11 cellular contexts compared by ENCODE assay signal in the genomic region with DNA sequence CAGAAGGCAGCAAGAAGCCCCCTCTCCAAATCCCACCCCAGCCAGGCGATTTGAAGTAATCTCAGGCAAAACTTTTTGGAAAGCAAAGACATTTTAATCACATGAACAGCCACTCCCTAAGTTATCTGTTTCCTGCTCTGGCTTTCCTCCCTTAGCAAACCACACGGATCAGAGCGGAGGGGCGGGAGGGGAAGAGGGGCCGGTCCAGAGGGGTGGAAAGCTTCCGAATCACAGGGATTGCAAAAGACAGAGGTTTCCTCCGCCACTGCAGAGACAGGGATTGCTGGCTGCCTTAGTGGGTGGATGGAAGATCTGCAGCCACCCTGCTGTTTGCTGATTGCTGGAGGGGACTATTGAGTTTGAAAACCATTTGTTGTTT. TPM values are rescaled to one million over a fixed set of nuclear protein-coding genes. Genes with fewer than 3 reads are reported as not detected.
A peak's percentile ranks its signal among the peaks of the same experiment; 100 is the strongest.
DNase-seq lines count a peak whose midpoint lies in the region; ATAC-seq and TF ChIP-seq lines count a peak whose summit lies in the region.
"Had no signal": no experiment of that assay in that cellular context is flagged by ENCODE, and none has a peak within 500 bp of the region (broad histone marks: within the 10 kb centered on the region; RNA-seq: fewer than 3 reads in every experiment).

No MANE protein-coding gene starts in this region.

- no peak overlapping the region for H3K4me3 Mint-ChIP-seq in activated CD4-positive, alpha-beta T cell treated with anti-CD3 and anti-CD28 coated beads, Interleukin-2, amount 10 ng/mL, durations not matched to agents 24 days and 14 days
- H3K4me3 Mint-ChIP-seq in activated naive CD4-positive, alpha-beta T cell treated with anti-CD3 and anti-CD28 coated beads for 36 hours, result no peak overlapping the region
- H3K4me3 Mint-ChIP-seq: B cell; naive thymus-derived CD4-positive, alpha-beta T cell had no signal

- H3K36me3 ChIP-seq in PC-9 (ENCODE audit: low read depth) (no peaks in the 10 kb centered on the region), esophagus squamous epithelium (no peaks in the 10 kb centered on the region), mucosa of descending colon (ENCODE audit: low read depth) (no peaks in the 10 kb centered on the region)

- intact Hi-C loops in PC-9 (cut with micrococcal nuclease; ENCODE audit: unreplicated experiment) (loop anchor here (5.0 kb wide), 1 partner anchor 43 kb away; the partner anchor contains the start of gene ZCCHC24), esophagus squamous epithelium (cut with DNase I) (no loop called here), mucosa of descending colon (cut with DNase I, micrococcal nuclease) (loop anchor here in 1 of 2 donors (5.0 kb wide), 1 partner anchor 38 kb away; no protein-coding TSS in a partner anchor)
- intact Hi-C loops in activated CD4-positive, alpha-beta T cell treated with anti-CD3 and anti-CD28 coated beads, Interleukin-2, amount 10 ng/mL, durations not matched to agents 24 days and 14 days (cut with micrococcal nuclease), result no loop called here
- intact Hi-C loops in activated naive CD4-positive, alpha-beta T cell treated with anti-CD3 and anti-CD28 coated beads for 36 hours (cut with micrococcal nuclease), result no loop called here

- H3K4me2 ChIP-seq in PC-9, result peak overlapping the region; percentile 22

- H3K4me1 ChIP-seq in PC-9 (replicated peaks; ENCODE audit: insufficient read depth) (peaks cover 22% of the 10 kb centered on the region), esophagus squamous epithelium (peaks cover 0 to 99% (median 44%) of the 10 kb centered on the region in 3 donors), mucosa of descending colon (ENCODE audit: low read depth) (peaks cover 23% of the 10 kb centered on the region)

- H3K9me2 ChIP-seq in PC-9 (ENCODE audit: insufficient read depth), result no peaks in the 10 kb centered on the region

- H3K9me3 ChIP-seq in AG04450 (ENCODE audit: control insufficient read depth, insufficient read depth, low read length) (peaks cover 8% of the 10 kb centered on the region), PC-9 (ENCODE audit: insufficient read depth, low read depth) (no peaks in the 10 kb centered on the region), esophagus squamous epithelium (no peaks in the 10 kb centered on the region), mucosa of descending colon (no peaks in the 10 kb centered on the region)

- no peak overlapping the region for H3K27ac Mint-ChIP-seq in activated CD4-positive, alpha-beta T cell treated with anti-CD3 and anti-CD28 coated beads, Interleukin-2, amount 10 ng/mL, durations not matched to agents 24 days and 14 days
- H3K27ac Mint-ChIP-seq in activated naive CD4-positive, alpha-beta T cell treated with anti-CD3 and anti-CD28 coated beads for 36 hours, result no peak overlapping the region
- H3K27ac Mint-ChIP-seq: B cell; naive thymus-derived CD4-positive, alpha-beta T cell had no signal

- H3K79me2 ChIP-seq in PC-9 (ENCODE audit: low read depth), result no peaks in the 10 kb centered on the region

- H3K36me3 Mint-ChIP-seq in activated CD4-positive, alpha-beta T cell treated with anti-CD3 and anti-CD28 coated beads, Interleukin-2, amount 10 ng/mL, durations not matched to agents 24 days and 14 days (ENCODE audit: low read depth), result no peaks in the 10 kb centered on the region
- H3K36me3 Mint-ChIP-seq in activated naive CD4-positive, alpha-beta T cell treated with anti-CD3 and anti-CD28 coated beads for 36 hours (ENCODE audit: low read depth), result no peaks in the 10 kb centered on the region
- H3K36me3 Mint-ChIP-seq: naive thymus-derived CD4-positive, alpha-beta T cell had no signal

- H3K27me3 Mint-ChIP-seq in activated CD4-positive, alpha-beta T cell treated with anti-CD3 and anti-CD28 coated beads, Interleukin-2, amount 10 ng/mL, durations not matched to agents 24 days and 14 days, result peaks cover 7% of the 10 kb centered on the region
- H3K27me3 Mint-ChIP-seq in activated naive CD4-positive, alpha-beta T cell treated with anti-CD3 and anti-CD28 coated beads for 36 hours (ENCODE audit: low read depth), result no peaks in the 10 kb centered on the region
- H3K27me3 Mint-ChIP-seq: B cell had no signal

- H4K20me1 ChIP-seq in PC-9 (ENCODE audit: insufficient read depth), result no peaks in the 10 kb centered on the region

- CTCF ChIA-PET in AG04450 (lab: Charles Lee), result no interaction called here
- CTCF ChIA-PET in PC-9 (lab: Charles Lee), result interaction anchor here (0.7 kb wide), 1 partner anchor 891 kb away, joined by 10 read pairs; no protein-coding TSS in a partner anchor
- CTCF ChIA-PET in activated naive CD4-positive, alpha-beta T cell treated with anti-CD3 and anti-CD28 coated beads for 36 hours (lab: Charles Lee), result no interaction called here

- 0% methylated on average over 4 of the region's 7 CpGs; no CpG with 5 or more reads in 1 of the 2 donors for WGBS in esophagus squamous epithelium, 2 donors

- H3K4me1 Mint-ChIP-seq in activated CD4-positive, alpha-beta T cell treated with anti-CD3 and anti-CD28 coated beads, Interleukin-2, amount 10 ng/mL, durations not matched to agents 24 days and 14 days, result no peaks in the 10 kb centered on the region
- no peaks in the 10 kb centered on the region for H3K4me1 Mint-ChIP-seq in activated naive CD4-positive, alpha-beta T cell treated with anti-CD3 and anti-CD28 coated beads for 36 hours (ENCODE audit: low read depth)
- H3K4me1 Mint-ChIP-seq: B cell had no signal

- H3K27me3 ChIP-seq in AG04450 (ENCODE audit: control insufficient read depth, insufficient read depth, low read length) (no peaks in the 10 kb centered on the region), PC-9 (ENCODE audit: insufficient read depth, low read depth) (no peaks in the 10 kb centered on the region), esophagus squamous epithelium (no peaks in the 10 kb centered on the region)

- H3K4me3 ChIP-seq in AG04450 (ENCODE audit: low read depth, low read length), result no peak overlapping the region
- no peak overlapping the region for H3K4me3 ChIP-seq in PC-9
- H3K4me3 ChIP-seq in esophagus squamous epithelium, result peak overlapping the region in 1 of 4 donors; percentile 37
- H3K4me3 ChIP-seq in mucosa of descending colon, result no peak overlapping the region

- 0 out of 2 replicates have a peak, but pooled peaks cover 4% of the 10 kb centered on the region for H3F3A ChIP-seq in PC-9 (ENCODE audit: insufficient read depth, low read depth)

- H3K27ac ChIP-seq in AG04450 (ENCODE audit: low read depth, low read length) (peak overlapping the region; percentile 52), PC-9 (no peak overlapping the region), esophagus squamous epithelium (peak overlapping the region in 3 of 4 donors; percentile 74 to 92 (median 87))

- POLR2A ChIA-PET in AG04450 (lab: Yijun Ruan, JAX) (interaction anchor here (0.6 to 2.0 kb wide), 3 partner anchors 18 to 43 kb away, joined by 3 to 6 read pairs (median 3); no protein-coding TSS in a partner anchor), PC-9 (lab: Charles Lee; ENCODE audit: unreplicated experiment) (no interaction called here)

- ATAC-seq in mucosa of descending colon (peak; percentile 34), GM19452 (IDR thresholded peaks at IDR 0.05; ENCODE audit: unreplicated experiment) (no peak)
- ATAC-seq: naive thymus-derived CD4-positive, alpha-beta T cell had no signal

- TF ChIP-seq CTCF in AG04450 (IDR thresholded peaks at IDR 0.05; ENCODE audit: low read depth, low read length), result no peak
- no peak for TF ChIP-seq CTCF in PC-9 (conservative IDR thresholded peaks at IDR 0.05)
- TF ChIP-seq CTCF in esophagus squamous epithelium (IDR thresholded peaks at IDR 0.05), result no peak
- no peak for TF ChIP-seq CTCF in mucosa of descending colon (IDR thresholded peaks at IDR 0.05)

- H2AFZ ChIP-seq in PC-9, result no peak overlapping the region

- TF ChIP-seq POLR2A in esophagus squamous epithelium (IDR thresholded peaks at IDR 0.05), result no peak

- no peaks in the 10 kb centered on the region for H3K9me3 Mint-ChIP-seq in activated CD4-positive, alpha-beta T cell treated with anti-CD3 and anti-CD28 coated beads, Interleukin-2, amount 10 ng/mL, durations not matched to agents 24 days and 14 days
- H3K9me3 Mint-ChIP-seq in activated naive CD4-positive, alpha-beta T cell treated with anti-CD3 and anti-CD28 coated beads for 36 hours, result no peaks in the 10 kb centered on the region

- DNase-seq in AG04450 (ENCODE audit: low read depth, low spot score), result peak; percentile 42
- DNase-seq in PC-9, result no peak
- no peak for DNase-seq in esophagus squamous epithelium (lab: John Stamatoyannopoulos, UW)
- peak in 2 of 3 donors; percentile 42 to 51 for DNase-seq in mucosa of descending colon
- no peak for DNase-seq in activated CD4-positive, alpha-beta T cell treated with anti-CD3 and anti-CD28 coated beads, Interleukin-2, amount 10 ng/mL, durations not matched to agents 24 days and 14 days
- no peak for DNase-seq in activated naive CD4-positive, alpha-beta T cell treated with anti-CD3 and anti-CD28 coated beads for 36 hours
- no peak for DNase-seq in middle frontal gyrus (ENCODE audit: extremely low spot score, low spot score)
- DNase-seq: naive thymus-derived CD4-positive, alpha-beta T cell; NCI-H1436 had no signal

- no TSS peak for BruUV-seq in PC-9 (replicated peaks; lab: Mats Ljungman, UMichigan)

RNA-seq across cellular contexts. Expression of gene ZCCHC24, which starts 41.2 kb away (rescaled TPM):
- polyA plus RNA-seq in AG04450 (2011; rRNA removed), result 37.4 and 46.0 TPM in 2 replicates
- 53.8 and 66.8 TPM in 2 replicates for polyA minus RNA-seq in AG04450 (2011; rRNA and poly(A)+ RNA removed)
- total RNA-seq in PC-9 (2021), result 6.0 and 6.3 TPM in 2 replicates
- total RNA-seq in esophagus squamous epithelium, result 10 to 100 TPM in 1 of 4 donors, 1 to 10 TPM in 3; 2.2 to 26.1 (median 6.4) TPM
- 100 to 1,000 TPM in 1 of 3 donors, 10 to 100 TPM in 1, 1 to 10 TPM in 1; 5.6 to 125 (median 22.8) TPM for total RNA-seq in mucosa of descending colon
- total RNA-seq in activated CD4-positive, alpha-beta T cell treated with anti-CD3 and anti-CD28 coated beads, Interleukin-2, amount 10 ng/mL, durations not matched to agents 24 days and 14 days, result 0.66 and 1.4 TPM in 2 replicates
- under 1 TPM; 0.52 to 0.69 TPM for total RNA-seq in activated naive CD4-positive, alpha-beta T cell treated with anti-CD3 and anti-CD28 coated beads for 36 hours

RNA-seq across cellular contexts. Expression of gene PPIF, which starts 57.0 kb away (rescaled TPM):
- polyA plus RNA-seq in AG04450 (2011; rRNA removed), result 68.6 and 77.2 TPM in 2 replicates
- polyA minus RNA-seq in AG04450 (2011; rRNA and poly(A)+ RNA removed), result 50.0 and 81.1 TPM in 2 replicates
- total RNA-seq in PC-9 (2021) (171 and 203 TPM in 2 replicates), esophagus squamous epithelium (100 to 1,000 TPM in 1 of 4 donors, 10 to 100 TPM in 3; 40.2 to 141 (median 56.6) TPM), mucosa of descending colon (10 to 100 TPM; 54.6 to 88.5 (median 77.3) TPM)
- 157 and 161 TPM in 2 replicates for total RNA-seq in activated CD4-positive, alpha-beta T cell treated with anti-CD3 and anti-CD28 coated beads, Interleukin-2, amount 10 ng/mL, durations not matched to agents 24 days and 14 days
- 10 to 100 TPM; 94.1 to 95.6 TPM for total RNA-seq in activated naive CD4-positive, alpha-beta T cell treated with anti-CD3 and anti-CD28 coated beads for 36 hours

Comparison
In these comparisons a context has a peak if more than half of its experiments do, and no peak if none do; other contexts are left out.
1. DNase-seq: peak in AG04450 (single experiment) and mucosa of descending colon (2 of 3); none in PC-9 (0 of 2), esophagus squamous epithelium (single experiment), activated CD4-positive, alpha-beta T cell treated with anti-CD3 and anti-CD28 coated beads, Interleukin-2, amount 10 ng/mL, durations not matched to agents 24 days and 14 days (single experiment), activated naive CD4-positive, alpha-beta T cell treated with anti-CD3 and anti-CD28 coated beads for 36 hours (single experiment) and middle frontal gyrus (single experiment).